ENCODE assay signal across 8 cellular contexts in the genomic region with DNA sequence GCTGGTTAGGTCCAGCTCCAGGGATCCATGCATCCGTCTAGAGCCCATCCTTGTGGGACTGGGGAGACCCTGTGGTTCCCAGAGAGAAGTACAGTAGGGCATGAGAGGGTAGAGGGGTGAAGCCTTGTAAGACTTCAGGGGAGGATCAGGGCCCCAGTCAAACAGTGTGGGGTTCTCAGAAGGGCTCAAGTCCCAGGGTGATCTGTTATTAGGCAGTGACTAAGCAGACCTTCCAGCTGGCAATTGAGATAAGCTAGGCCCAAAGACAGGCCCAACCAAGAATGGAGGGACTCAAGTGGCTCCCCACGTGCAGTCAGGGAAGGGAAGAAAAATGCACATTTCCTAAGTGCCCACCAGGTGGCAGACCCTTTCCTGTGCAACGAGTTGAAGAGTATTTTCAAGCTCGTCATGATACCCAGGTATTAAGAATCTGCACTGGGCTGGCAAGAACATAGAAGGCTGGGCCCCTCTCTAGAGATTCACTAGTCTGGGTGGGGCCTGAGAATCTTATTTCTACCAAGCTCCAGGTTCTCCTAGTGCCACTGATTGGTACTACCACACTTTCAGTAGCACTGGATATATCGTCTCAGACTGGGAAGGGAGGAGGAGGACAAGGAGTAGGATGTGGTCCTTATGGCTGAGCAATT.
DNase-seq lines count a peak whose midpoint lies in the region; ATAC-seq and TF ChIP-seq lines count a peak whose summit lies in the region.

No MANE protein-coding gene starts in this region.

- POLR2A ChIA-PET in RWPE1 (lab: Yijun Ruan, JAX; ENCODE audit: low non-redundant PET), result no interaction called here

- H3K27ac ChIP-seq in RWPE1, result no peak overlapping the region
- no peak overlapping the region for H3K27ac ChIP-seq in lower lobe of right lung

- DNase-seq in NCI-H2196 (lab: John Stamatoyannopoulos, UW; ENCODE audit: unreplicated experiment) (peak; percentile 1), NCI-H2196 treated with DMSO at 0.1 percent for 48 hours (lab: John Stamatoyannopoulos, UW; ENCODE audit: unreplicated experiment) (no peak), HK-2 (ENCODE audit: unreplicated experiment) (peak; percentile 18), RWPE1 (ENCODE audit: low spot score) (peak; percentile 40), dedifferentiated amniotic fluid mesenchymal stem cell (ENCODE audit: extremely low spot score) (peak; percentile 27), lower lobe of right lung (no peak), superior temporal gyrus (ENCODE audit: extremely low spot score) (peak; percentile 78)

- intact Hi-C loops in lower lobe of right lung (cut with DNase I), result no loop called here

- peak; percentile 87 for ATAC-seq in GM21447 (IDR thresholded peaks at IDR 0.05; ENCODE audit: unreplicated experiment)
- peak; percentile 65 to 72 for ATAC-seq in lower lobe of right lung

- no peaks in the 10 kb centered on the region for H3K9me3 ChIP-seq in lower lobe of right lung

- no peaks in the 10 kb centered on the region for H3K4me1 ChIP-seq in lower lobe of right lung

- no peak overlapping the region for H3K4me3 ChIP-seq in lower lobe of right lung

- H3K36me3 ChIP-seq in lower lobe of right lung, result no peaks in the 10 kb centered on the region

- no peaks in the 10 kb centered on the region for H3K27me3 ChIP-seq in lower lobe of right lung (ENCODE audit: low read depth)

- CTCF ChIA-PET in RWPE1 (lab: Yijun Ruan, JAX), result interaction anchor here (0.6 to 1.1 kb wide), 4 partner anchors 242 to 494 kb away, joined by 3 to 4 read pairs (median 3); no protein-coding TSS in a partner anchor

- TF ChIP-seq CTCF in RWPE1 (conservative IDR thresholded peaks at IDR 0.05; ENCODE audit: low read depth), result peak; percentile 47
- peak; percentile 60 for TF ChIP-seq CTCF in lower lobe of right lung (IDR thresholded peaks at IDR 0.05)

Comparison
In these comparisons a context has a peak if more than half of its experiments do, and no peak if none do; other contexts are left out.
1. DNase-seq: peak in NCI-H2196 (single experiment), HK-2 (single experiment), RWPE1 (single experiment), dedifferentiated amniotic fluid mesenchymal stem cell (single experiment) and superior temporal gyrus (single experiment); none in NCI-H2196 treated with DMSO at 0.1 percent for 48 hours (single experiment) and lower lobe of right lung (single experiment).